In genomic region chr2:218395826-218396687, GRCh38 we compare ENCODE assay signal across 1 cellular context.
TF ChIP-seq lines count a peak whose summit lies in the region.

No MANE protein-coding gene starts in this region.

TF ChIP-seq in HepG2, 621 proteins besides CTCF, POLR2A, EP300 and RAD21 (continued from another document and continues in another):
- TF ChIP-seq, protein P1, sequence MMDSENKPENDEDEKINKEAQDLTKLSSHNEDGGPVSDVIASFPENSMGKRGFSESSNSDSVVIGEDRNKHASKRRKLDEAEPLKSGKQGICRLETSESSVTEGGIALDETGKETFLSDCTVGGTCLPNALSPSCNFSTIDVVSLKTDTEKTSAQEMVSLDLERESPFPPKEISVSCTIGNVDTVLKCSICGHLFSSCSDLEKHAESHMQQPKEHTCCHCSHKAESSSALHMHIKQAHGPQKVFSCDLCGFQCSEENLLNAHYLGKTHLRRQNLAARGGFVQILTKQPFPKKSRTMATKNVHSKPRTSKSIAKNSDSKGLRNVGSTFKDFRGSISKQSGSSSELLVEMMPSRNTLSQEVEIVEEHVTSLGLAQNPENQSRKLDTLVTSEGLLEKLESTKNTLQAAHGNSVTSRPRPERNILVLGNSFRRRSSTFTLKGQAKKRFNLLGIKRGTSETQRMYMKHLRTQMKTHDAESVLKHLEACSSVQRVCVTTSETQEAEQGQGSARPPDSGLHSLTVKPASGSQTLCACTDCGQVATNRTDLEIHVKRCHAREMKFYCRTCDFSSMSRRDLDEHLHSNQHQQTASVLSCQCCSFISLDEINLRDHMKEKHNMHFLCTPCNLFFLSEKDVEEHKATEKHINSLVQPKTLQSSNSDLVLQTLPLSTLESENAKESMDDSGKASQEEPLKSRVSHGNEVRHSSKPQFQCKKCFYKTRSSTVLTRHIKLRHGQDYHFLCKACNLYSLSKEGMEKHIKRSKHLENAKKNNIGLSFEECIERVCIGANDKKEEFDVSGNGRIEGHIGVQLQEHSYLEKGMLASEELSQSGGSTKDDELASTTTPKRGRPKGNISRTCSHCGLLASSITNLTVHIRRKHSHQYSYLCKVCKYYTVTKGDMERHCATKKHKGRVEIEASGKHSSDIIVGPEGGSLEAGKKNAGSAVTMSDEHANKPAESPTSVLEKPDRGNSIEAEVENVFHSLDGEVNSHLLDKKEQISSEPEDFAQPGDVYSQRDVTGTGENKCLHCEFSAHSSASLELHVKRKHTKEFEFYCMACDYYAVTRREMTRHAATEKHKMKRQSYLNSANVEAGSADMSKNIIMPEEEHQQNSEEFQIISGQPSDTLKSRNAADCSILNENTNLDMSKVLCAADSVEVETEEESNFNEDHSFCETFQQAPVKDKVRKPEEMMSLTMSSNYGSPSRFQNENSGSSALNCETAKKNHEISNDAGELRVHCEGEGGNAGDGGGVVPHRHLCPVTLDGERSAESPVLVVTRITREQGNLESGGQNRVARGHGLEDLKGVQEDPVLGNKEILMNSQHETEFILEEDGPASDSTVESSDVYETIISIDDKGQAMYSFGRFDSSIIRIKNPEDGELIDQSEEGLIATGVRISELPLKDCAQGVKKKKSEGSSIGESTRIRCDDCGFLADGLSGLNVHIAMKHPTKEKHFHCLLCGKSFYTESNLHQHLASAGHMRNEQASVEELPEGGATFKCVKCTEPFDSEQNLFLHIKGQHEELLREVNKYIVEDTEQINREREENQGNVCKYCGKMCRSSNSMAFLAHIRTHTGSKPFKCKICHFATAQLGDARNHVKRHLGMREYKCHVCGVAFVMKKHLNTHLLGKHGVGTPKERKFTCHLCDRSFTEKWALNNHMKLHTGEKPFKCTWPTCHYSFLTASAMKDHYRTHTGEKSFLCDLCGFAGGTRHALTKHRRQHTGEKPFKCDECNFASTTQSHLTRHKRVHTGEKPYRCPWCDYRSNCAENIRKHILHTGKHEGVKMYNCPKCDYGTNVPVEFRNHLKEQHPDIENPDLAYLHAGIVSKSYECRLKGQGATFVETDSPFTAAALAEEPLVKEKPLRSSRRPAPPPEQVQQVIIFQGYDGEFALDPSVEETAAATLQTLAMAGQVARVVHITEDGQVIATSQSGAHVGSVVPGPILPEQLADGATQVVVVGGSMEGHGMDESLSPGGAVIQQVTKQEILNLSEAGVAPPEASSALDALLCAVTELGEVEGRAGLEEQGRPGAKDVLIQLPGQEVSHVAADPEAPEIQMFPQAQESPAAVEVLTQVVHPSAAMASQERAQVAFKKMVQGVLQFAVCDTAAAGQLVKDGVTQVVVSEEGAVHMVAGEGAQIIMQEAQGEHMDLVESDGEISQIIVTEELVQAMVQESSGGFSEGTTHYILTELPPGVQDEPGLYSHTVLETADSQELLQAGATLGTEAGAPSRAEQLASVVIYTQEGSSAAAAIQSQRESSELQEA (CRISPR knock-in tag; IDR thresholded peaks at IDR 0.05; ENCODE audit: not compliant biosample characterization), result no peak
- TF ChIP-seq KLF15 (CRISPR knock-in tag; IDR thresholded peaks at IDR 0.05; ENCODE audit: borderline replicate concordance) (peak; percentile 70; the same call in 1 of the 2 replicates), PHB2 (IDR thresholded peaks at IDR 0.05; ENCODE audit: partially characterized antibody) (no peak), ZNF136 (CRISPR knock-in tag; IDR thresholded peaks at IDR 0.05; ENCODE audit: low read depth) (peak; percentile 93), ZBTB7A (CRISPR knock-in tag; IDR thresholded peaks at IDR 0.05) (peak; percentile 68), ZNF124 (CRISPR knock-in tag; IDR thresholded peaks at IDR 0.05) (0 out of 2 replicates have a peak, but pooled peaks have one; percentile 43), PHF8 (CRISPR knock-in tag; IDR thresholded peaks at IDR 0.05) (peak; percentile 85), ZNF7 (CRISPR knock-in tag; IDR thresholded peaks at IDR 0.05) (no peak), ZNF253 (CRISPR knock-in tag; IDR thresholded peaks at IDR 0.05; ENCODE audit: borderline replicate concordance) (no peak), ZFP90 (CRISPR knock-in tag; IDR thresholded peaks at IDR 0.05; ENCODE audit: borderline replicate concordance) (no peak; the same call in 1 of the 2 replicates), MTF1 (CRISPR knock-in tag; IDR thresholded peaks at IDR 0.05) (no peak), ZNF101 (CRISPR knock-in tag; IDR thresholded peaks at IDR 0.05; ENCODE audit: borderline replicate concordance, low read depth) (no peak), ZFP82 (CRISPR knock-in tag; IDR thresholded peaks at IDR 0.05; ENCODE audit: borderline replicate concordance) (no peak), CENPBD1 (CRISPR knock-in tag; IDR thresholded peaks at IDR 0.05; ENCODE audit: borderline replicate concordance, low read depth) (no peak), ZNF333 (CRISPR knock-in tag; IDR thresholded peaks at IDR 0.05; ENCODE audit: borderline replicate concordance) (peak; percentile 89; the same call in 1 of the 2 replicates), ELK4 (CRISPR knock-in tag; IDR thresholded peaks at IDR 0.05; ENCODE audit: borderline replicate concordance) (no peak), KAT2B (IDR thresholded peaks at IDR 0.05; ENCODE audit: borderline replicate concordance, low read depth, low read length) (no peak), RBM22 (optimal IDR thresholded peaks at IDR 0.05; ENCODE audit: low read length) (no peak), DNMT1 (CRISPR knock-in tag; IDR thresholded peaks at IDR 0.05) (peak; percentile 95), ATAD3A (CRISPR knock-in tag; IDR thresholded peaks at IDR 0.05) (no peak), ELF4 (CRISPR knock-in tag; IDR thresholded peaks at IDR 0.05; ENCODE audit: borderline replicate concordance) (peak; percentile 76), ZBTB14 (CRISPR knock-in tag; IDR thresholded peaks at IDR 0.05) (0 out of 2 replicates have a peak, but pooled peaks have one; percentile 42), CBFB (CRISPR knock-in tag; IDR thresholded peaks at IDR 0.05) (no peak; the same call in 1 of the 2 replicates), HMGA1 (CRISPR knock-in tag; conservative IDR thresholded peaks at IDR 0.05) (no peak), AKAP8 (CRISPR knock-in tag; IDR thresholded peaks at IDR 0.05) (peak; percentile 99), MZF1 (CRISPR knock-in tag; IDR thresholded peaks at IDR 0.05; ENCODE audit: borderline replicate concordance) (peak; percentile 85), HNRNPLL (IDR thresholded peaks at IDR 0.05; ENCODE audit: low read depth, low read length, poor library complexity, severe bottlenecking) (peak; percentile 66), ZNF570 (CRISPR knock-in tag; IDR thresholded peaks at IDR 0.05; ENCODE audit: borderline replicate concordance) (no peak), ELF3 (CRISPR knock-in tag; IDR thresholded peaks at IDR 0.05) (peak; percentile 94), ZNF282 (IDR thresholded peaks at IDR 0.05; ENCODE audit: partially characterized antibody) (no peak), ZNF484 (CRISPR knock-in tag; IDR thresholded peaks at IDR 0.05; ENCODE audit: borderline replicate concordance, low read depth) (peak; percentile 62; the same call in 1 of the 2 replicates), LCORL (IDR thresholded peaks at IDR 0.05) (no peak), LCORL (CRISPR knock-in tag; IDR thresholded peaks at IDR 0.05) (peak; percentile 97), MED1 (CRISPR knock-in tag; IDR thresholded peaks at IDR 0.05) (peak; percentile 97), ZNF549 (CRISPR knock-in tag; IDR thresholded peaks at IDR 0.05) (no peak), RELA (CRISPR knock-in tag; IDR thresholded peaks at IDR 0.05) (peak; percentile 48; the same call in 1 of the 2 replicates), NFKBIZ (CRISPR knock-in tag; IDR thresholded peaks at IDR 0.05) (peak; percentile 90), WIZ (CRISPR knock-in tag; IDR thresholded peaks at IDR 0.05) (peak; percentile 94; the same call in 1 of the 2 replicates), ZNF772 (CRISPR knock-in tag; IDR thresholded peaks at IDR 0.05) (no peak), MAZ (IDR thresholded peaks at IDR 0.05; ENCODE audit: borderline replicate concordance, low read depth, low read length) (peak; percentile 100), MAZ (CRISPR knock-in tag; IDR thresholded peaks at IDR 0.05; ENCODE audit: low read depth) (peak; percentile 98), NR1H2 (CRISPR knock-in tag; IDR thresholded peaks at IDR 0.05; ENCODE audit: borderline replicate concordance, low read depth) (0 out of 2 replicates have a peak, but pooled peaks have one; percentile 50), ZFAT (CRISPR knock-in tag; conservative IDR thresholded peaks at IDR 0.05) (no peak), HOXD1 (CRISPR knock-in tag; IDR thresholded peaks at IDR 0.05) (peak; percentile 94), FOXK2 (IDR thresholded peaks at IDR 0.05) (peak; percentile 65; the same call in 1 of the 2 replicates), ZNF205 (CRISPR knock-in tag; IDR thresholded peaks at IDR 0.05) (peak; percentile 90), AGO2 (optimal IDR thresholded peaks at IDR 0.05; ENCODE audit: low read depth, low read length) (peak; percentile 71), SOX6 (IDR thresholded peaks at IDR 0.05) (no peak), SOX6 (CRISPR knock-in tag; IDR thresholded peaks at IDR 0.05) (peak; percentile 88), SUZ12 (IDR thresholded peaks at IDR 0.05; ENCODE audit: low read depth, low read length) (no peak), ZNF432 (CRISPR knock-in tag; IDR thresholded peaks at IDR 0.05; ENCODE audit: borderline replicate concordance) (no peak), ZNF672 (CRISPR knock-in tag; IDR thresholded peaks at IDR 0.05) (no peak), GTF3A (CRISPR knock-in tag; conservative IDR thresholded peaks at IDR 0.05) (peak; percentile 75; the same call in 1 of the 2 replicates), HNRNPL (IDR thresholded peaks at IDR 0.05; ENCODE audit: low read depth, low read length) (peak; percentile 49; the same call in 1 of the 2 replicates), SPEN (CRISPR knock-in tag; IDR thresholded peaks at IDR 0.05; ENCODE audit: low read depth) (peak; percentile 98), BRD4 (CRISPR knock-in tag; IDR thresholded peaks at IDR 0.05) (peak; percentile 91)
- TF ChIP-seq, protein P2, sequence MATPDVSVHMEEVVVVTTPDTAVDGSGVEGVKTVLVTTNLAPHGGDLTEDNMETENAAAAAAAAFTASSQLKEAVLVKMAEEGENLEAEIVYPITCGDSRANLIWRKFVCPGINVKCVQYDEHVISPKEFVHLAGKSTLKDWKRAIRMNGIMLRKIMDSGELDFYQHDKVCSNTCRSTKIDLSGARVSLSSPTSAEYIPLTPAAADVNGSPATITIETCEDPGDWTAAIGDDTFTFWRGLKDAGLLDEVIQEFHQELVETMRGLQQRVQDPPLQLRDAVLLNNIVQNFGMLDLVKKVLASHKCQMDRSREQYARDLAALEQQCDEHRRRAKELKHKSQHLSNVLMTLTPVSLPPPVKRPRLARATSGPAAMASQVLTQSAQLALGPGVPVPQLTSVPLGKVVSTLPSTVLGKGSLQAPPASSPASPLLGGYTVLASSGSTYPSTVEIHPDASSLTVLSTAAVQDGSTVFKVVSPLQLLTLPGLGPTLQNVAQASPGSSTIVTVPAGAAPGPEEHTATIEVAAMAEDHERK (CRISPR knock-in tag; IDR thresholded peaks at IDR 0.05; ENCODE audit: low read depth), result peak; percentile 41; the same call in 1 of the 2 replicates
- TF ChIP-seq, protein P3, sequence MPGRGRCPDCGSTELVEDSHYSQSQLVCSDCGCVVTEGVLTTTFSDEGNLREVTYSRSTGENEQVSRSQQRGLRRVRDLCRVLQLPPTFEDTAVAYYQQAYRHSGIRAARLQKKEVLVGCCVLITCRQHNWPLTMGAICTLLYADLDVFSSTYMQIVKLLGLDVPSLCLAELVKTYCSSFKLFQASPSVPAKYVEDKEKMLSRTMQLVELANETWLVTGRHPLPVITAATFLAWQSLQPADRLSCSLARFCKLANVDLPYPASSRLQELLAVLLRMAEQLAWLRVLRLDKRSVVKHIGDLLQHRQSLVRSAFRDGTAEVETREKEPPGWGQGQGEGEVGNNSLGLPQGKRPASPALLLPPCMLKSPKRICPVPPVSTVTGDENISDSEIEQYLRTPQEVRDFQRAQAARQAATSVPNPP (CRISPR knock-in tag; IDR thresholded peaks at IDR 0.05), result peak; percentile 88
- TF ChIP-seq, protein P4, sequence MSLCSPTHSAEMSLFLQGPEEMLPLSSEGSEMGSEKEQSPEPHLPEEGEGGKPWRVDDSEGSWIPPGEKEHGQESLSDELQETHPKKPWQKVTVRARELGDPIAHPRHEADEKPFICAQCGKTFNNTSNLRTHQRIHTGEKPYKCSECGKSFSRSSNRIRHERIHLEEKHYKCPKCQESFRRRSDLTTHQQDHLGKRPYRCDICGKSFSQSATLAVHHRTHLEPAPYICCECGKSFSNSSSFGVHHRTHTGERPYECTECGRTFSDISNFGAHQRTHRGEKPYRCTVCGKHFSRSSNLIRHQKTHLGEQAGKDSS (CRISPR knock-in tag; IDR thresholded peaks at IDR 0.05; ENCODE audit: borderline replicate concordance, low read depth), result peak; percentile 86; the same call in 1 of the 2 replicates
- TF ChIP-seq, protein P5, sequence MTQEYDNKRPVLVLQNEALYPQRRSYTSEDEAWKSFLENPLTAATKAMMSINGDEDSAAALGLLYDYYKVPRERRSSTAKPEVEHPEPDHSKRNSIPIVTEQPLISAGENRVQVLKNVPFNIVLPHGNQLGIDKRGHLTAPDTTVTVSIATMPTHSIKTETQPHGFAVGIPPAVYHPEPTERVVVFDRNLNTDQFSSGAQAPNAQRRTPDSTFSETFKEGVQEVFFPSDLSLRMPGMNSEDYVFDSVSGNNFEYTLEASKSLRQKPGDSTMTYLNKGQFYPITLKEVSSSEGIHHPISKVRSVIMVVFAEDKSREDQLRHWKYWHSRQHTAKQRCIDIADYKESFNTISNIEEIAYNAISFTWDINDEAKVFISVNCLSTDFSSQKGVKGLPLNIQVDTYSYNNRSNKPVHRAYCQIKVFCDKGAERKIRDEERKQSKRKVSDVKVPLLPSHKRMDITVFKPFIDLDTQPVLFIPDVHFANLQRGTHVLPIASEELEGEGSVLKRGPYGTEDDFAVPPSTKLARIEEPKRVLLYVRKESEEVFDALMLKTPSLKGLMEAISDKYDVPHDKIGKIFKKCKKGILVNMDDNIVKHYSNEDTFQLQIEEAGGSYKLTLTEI (CRISPR knock-in tag; conservative IDR thresholded peaks at IDR 0.05), result no peak
